ENCODE assay signal across 18 cellular contexts in the genomic region with DNA sequence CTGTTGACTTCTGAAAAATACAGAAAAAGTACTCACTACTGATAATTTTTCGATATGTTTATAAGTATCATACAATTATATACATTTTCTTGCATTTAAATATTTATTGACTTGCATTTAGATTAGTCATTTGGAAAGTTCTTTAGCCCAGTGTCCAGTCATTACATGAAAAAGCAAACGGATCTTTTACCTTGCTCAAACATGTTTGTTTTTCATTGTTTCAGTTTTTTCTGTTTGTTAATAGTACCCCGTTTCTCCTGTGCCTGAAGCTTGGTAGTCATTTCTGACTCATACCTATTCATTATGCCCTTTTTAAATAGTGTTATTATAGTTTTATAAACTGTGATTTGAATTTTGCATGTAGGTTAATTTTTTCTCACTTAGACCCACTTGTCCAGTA. TPM values are rescaled to one million over a fixed set of nuclear protein-coding genes. Genes with fewer than 3 reads are reported as not detected.
DNase-seq lines count a peak whose midpoint lies in the region; ATAC-seq, FAIRE-seq and TF ChIP-seq lines count a peak whose summit lies in the region.
"Had no signal": no experiment of that assay in that cellular context is flagged by ENCODE, and none has a peak within 500 bp of the region (broad histone marks: within the 10 kb centered on the region; RNA-seq: fewer than 3 reads in every experiment).

No MANE protein-coding gene starts in this region.

- H3K36me3 ChIP-seq in bronchial epithelial cell (ENCODE audit: control insufficient read depth, insufficient read depth, low read length): peaks cover 2% of the 10 kb centered on the region
- H3K36me3 ChIP-seq in esophagus squamous epithelium: peaks cover 7 to 80% (median 13%) of the 10 kb centered on the region in 3 donors
- H3K36me3 ChIP-seq in Caco-2 (ENCODE audit: control insufficient read depth, insufficient read depth, low read length): peaks cover 2% of the 10 kb centered on the region
- H3K36me3 ChIP-seq: ovary had no signal

- BruUV-seq in Caco-2 (replicated peaks; lab: Mats Ljungman, UMichigan): no TSS peak

- 21 to 42% methylated on average over 3 of the region's 3 CpGs for WGBS in esophagus squamous epithelium, 2 donors

- no peak for FAIRE-seq in bronchial epithelial cell (lab: Jason Lieb, UNC)
- FAIRE-seq: D721Med, small intestine had no signal

- CTCF ChIA-PET in CD4-positive, alpha-beta T cell (lab: Charles Lee): interaction anchor here (0.6 kb wide), 1 partner anchor 32 kb away, joined by 4 read pairs; no protein-coding TSS in a partner anchor
- CTCF ChIA-PET in Caco-2 (lab: Charles Lee): no interaction called here

- H3K9me3 ChIP-seq in CD4-positive, alpha-beta T cell (ENCODE audit: control insufficient read depth, low read length): no peaks in the 10 kb centered on the region
- peaks cover 0 to 4% (median 0%) of the 10 kb centered on the region in 3 donors for H3K9me3 ChIP-seq in esophagus squamous epithelium
- H3K9me3 ChIP-seq in Caco-2: no peaks in the 10 kb centered on the region
- H3K9me3 ChIP-seq: ovary, stomach had no signal

- H3K27ac ChIP-seq in CD4-positive, alpha-beta T cell (ENCODE audit: low read depth, low read length): no peak overlapping the region
- H3K27ac ChIP-seq in esophagus squamous epithelium: no peak overlapping the region
- H3K27ac ChIP-seq: ovary, stomach had no signal

- peak overlapping the region; percentile 30 for H3K27ac Mint-ChIP-seq in CD4-positive, alpha-beta T cell
- no peak overlapping the region for H3K27ac Mint-ChIP-seq in Caco-2 (ENCODE audit: unreplicated experiment)
- H3K27ac Mint-ChIP-seq: T-helper 1 cell treated with Interleukin-12 subunit alpha and Interleukin-12 subunit beta and Interleukin-4 antibody, amounts not matched to agents 30 μg/mL and 1 μg/mL, for 36 hours had no signal

- H3K4me3 ChIP-seq in bronchial epithelial cell (ENCODE audit: low read depth, low read length) (no peak overlapping the region), esophagus squamous epithelium (no peak overlapping the region), Caco-2 (ENCODE audit: low read depth, low read length) (no peak overlapping the region)
- H3K4me3 ChIP-seq: ovary, stomach had no signal

- no peak for TF ChIP-seq CTCF in CD4-positive, alpha-beta T cell (IDR thresholded peaks at IDR 0.05)
- TF ChIP-seq CTCF in bronchial epithelial cell (IDR thresholded peaks at IDR 0.05; ENCODE audit: insufficient read depth, low read length, severe bottlenecking) (no peak), esophagus squamous epithelium (IDR thresholded peaks at IDR 0.05) (no peak), Caco-2 (IDR thresholded peaks at IDR 0.05; ENCODE audit: insufficient read depth in 1 of 2, low read depth in 1 of 2, low read length in 1 of 2, severe bottlenecking in 1 of 2, unreplicated experiment in 1 of 2) (no peak)

- no peaks in the 10 kb centered on the region for H3K27me3 ChIP-seq in CD4-positive, alpha-beta T cell (ENCODE audit: control insufficient read depth, insufficient read depth, low read length)
- H3K27me3 ChIP-seq in bronchial epithelial cell (ENCODE audit: control insufficient read depth, insufficient read depth, low read length) (no peaks in the 10 kb centered on the region), esophagus squamous epithelium (no peaks in the 10 kb centered on the region), Caco-2 (replicated peaks; ENCODE audit: control insufficient read depth, insufficient read depth, low read length) (no peaks in the 10 kb centered on the region)
- H3K27me3 ChIP-seq: ovary, stomach had no signal

- POLR2A ChIA-PET in CD4-positive, alpha-beta T cell (lab: Charles Lee): interaction anchor here (0.7 kb wide), 1 partner anchor 33 kb away, joined by 3 read pairs; no protein-coding TSS in a partner anchor
- POLR2A ChIA-PET in Caco-2 (lab: Charles Lee): no interaction called here

- H3K36me3 Mint-ChIP-seq in CD4-positive, alpha-beta T cell (ENCODE audit: low read depth): peaks cover 94% of the 10 kb centered on the region
- peaks cover 52% of the 10 kb centered on the region for H3K36me3 Mint-ChIP-seq in Caco-2 (ENCODE audit: insufficient read depth, unreplicated experiment)

- peaks cover 24% of the 10 kb centered on the region for H3K4me1 Mint-ChIP-seq in CD4-positive, alpha-beta T cell (ENCODE audit: low read depth)
- H3K4me1 Mint-ChIP-seq in Caco-2 (ENCODE audit: low read depth, unreplicated experiment): peaks cover 12% of the 10 kb centered on the region

- no peak for DNase-seq in CD4-positive, alpha-beta T cell
- DNase-seq in bronchial epithelial cell (ENCODE audit: low read depth): peak; percentile 97
- DNase-seq in stimulated activated naive CD4-positive, alpha-beta T cell treated with Interleukin-2 at 50 U/mL for 16 hours (lab: John Stamatoyannopoulos, UW): no peak
- DNase-seq in NCI-H1436 (lab: John Stamatoyannopoulos, UW): no peak
- no peak for DNase-seq in esophagus squamous epithelium (lab: John Stamatoyannopoulos, UW)
- no peak for DNase-seq in Caco-2
- DNase-seq: activated CD4-positive, CD25-positive, alpha-beta regulatory T cell; NCI-H2107; NCI-H748 treated with DMSO at 0.1 percent for 48 hours; ovary; small intestine; stomach had no signal

- H3K27me3 Mint-ChIP-seq in CD4-positive, alpha-beta T cell: no peaks in the 10 kb centered on the region
- no peaks in the 10 kb centered on the region for H3K27me3 Mint-ChIP-seq in Caco-2 (ENCODE audit: insufficient read depth, unreplicated experiment)
- H3K27me3 Mint-ChIP-seq: central memory CD8-positive, alpha-beta T cell had no signal

- ATAC-seq in CD4-positive, alpha-beta T cell (ENCODE audit: poor library complexity): no peak
- ATAC-seq in GM19035 (IDR thresholded peaks at IDR 0.05; ENCODE audit: unreplicated experiment) (peak; percentile 62), HG03159 (IDR thresholded peaks at IDR 0.05; ENCODE audit: unreplicated experiment) (peak; percentile 58)
- ATAC-seq: Right ventricle myocardium inferior had no signal

- intact Hi-C loops in CD4-positive, alpha-beta T cell (cut with DNase I, micrococcal nuclease): no loop called here
- intact Hi-C loops in esophagus squamous epithelium (cut with DNase I) (no loop called here), Caco-2 (cut with micrococcal nuclease; ENCODE audit: unreplicated experiment) (no loop called here)

- H3K4me1 ChIP-seq in esophagus squamous epithelium (peaks cover 0 to 13% (median 0%) of the 10 kb centered on the region in 3 donors), Caco-2 (peaks cover 15% of the 10 kb centered on the region)

- no peak overlapping the region for H3K4me3 Mint-ChIP-seq in CD4-positive, alpha-beta T cell
- H3K4me3 Mint-ChIP-seq in Caco-2 (ENCODE audit: unreplicated experiment): no peak overlapping the region
- H3K4me3 Mint-ChIP-seq: central memory CD8-positive, alpha-beta T cell; T-helper 1 cell treated with Interleukin-12 subunit alpha and Interleukin-12 subunit beta and Interleukin-4 antibody, amounts not matched to agents 30 μg/mL and 1 μg/mL, for 36 hours had no signal

- no peak for TF ChIP-seq POLR2A in esophagus squamous epithelium (IDR thresholded peaks at IDR 0.05)

- H3K9me3 Mint-ChIP-seq in CD4-positive, alpha-beta T cell: no peaks in the 10 kb centered on the region
- no peaks in the 10 kb centered on the region for H3K9me3 Mint-ChIP-seq in Caco-2 (ENCODE audit: unreplicated experiment)
- H3K9me3 Mint-ChIP-seq: central memory CD8-positive, alpha-beta T cell had no signal

RNA-seq across cellular contexts. Expression of a gene that starts 28.1 kb away (rescaled TPM):
- 10 to 100 TPM; 23.4 to 25.0 TPM for total RNA-seq in CD4-positive, alpha-beta T cell
- total RNA-seq in bronchial epithelial cell (19.5 and 25.8 TPM in 2 replicates), esophagus squamous epithelium (10 to 100 TPM in 3 of 4 donors, 1 to 10 TPM in 1; 7.3 to 21.6 (median 13.6) TPM), Caco-2 (2022) (33.5 and 38.1 TPM in 2 replicates)
